In the genomic region with DNA sequence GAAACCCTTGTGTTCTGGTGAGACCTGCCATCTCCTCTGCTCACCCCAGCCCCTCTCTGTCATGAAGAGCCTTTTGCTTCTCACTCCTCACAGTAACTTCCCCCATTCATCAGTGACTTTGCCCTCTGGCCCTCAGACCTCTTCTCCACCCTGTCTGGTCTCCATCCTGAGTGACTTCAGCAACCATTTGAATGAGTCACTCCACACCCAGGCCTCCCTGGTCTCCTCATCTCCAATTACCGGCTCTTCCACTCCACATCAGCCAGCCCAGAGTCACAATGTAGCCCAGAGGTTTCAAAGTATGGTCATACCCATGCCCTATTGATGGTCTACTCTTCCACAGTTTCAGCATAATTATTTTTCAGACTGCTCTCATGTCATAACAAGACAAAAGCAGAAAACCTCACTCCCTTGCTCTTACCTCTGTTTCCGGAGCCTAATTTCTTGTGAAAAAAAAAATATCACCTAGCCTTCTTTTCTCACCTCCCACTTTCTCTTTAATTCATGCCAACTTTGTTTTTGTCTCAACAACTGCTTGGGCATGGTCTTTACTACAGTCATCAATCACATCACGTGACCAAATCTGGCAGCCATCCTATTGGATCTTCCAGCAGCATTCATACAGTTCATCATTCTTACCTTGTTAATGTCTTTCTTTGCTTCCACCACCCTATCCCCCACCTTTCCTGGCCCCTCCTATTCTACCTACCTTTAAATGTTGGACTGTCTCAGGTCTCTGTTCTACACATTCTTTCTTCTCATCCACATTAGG, we compare ENCODE assay signal across 8 cellular contexts. TPM values are rescaled to one million over a fixed set of nuclear protein-coding genes. Genes with fewer than 3 reads are reported as not detected.
DNase-seq lines count a peak whose midpoint lies in the region; ATAC-seq and TF ChIP-seq lines count a peak whose summit lies in the region.
"Had no signal": no experiment of that assay in that cellular context is flagged by ENCODE, and none has a peak within 500 bp of the region (broad histone marks: within the 10 kb centered on the region; RNA-seq: fewer than 3 reads in every experiment).

No MANE protein-coding gene starts in this region.

- H3K4me1 ChIP-seq in GM23248 (ENCODE audit: insufficient read depth) (peaks cover 100% of the 10 kb centered on the region), PC-9 (replicated peaks; ENCODE audit: insufficient read depth) (peaks cover 31% of the 10 kb centered on the region), psoas muscle (peaks cover 8% of the 10 kb centered on the region), transverse colon (no peaks in the 10 kb centered on the region)
- H3K4me1 ChIP-seq: suprapubic skin had no signal

- H3K79me2 ChIP-seq in GM23248 (ENCODE audit: insufficient read depth) (no peaks in the 10 kb centered on the region), PC-9 (ENCODE audit: low read depth) (no peaks in the 10 kb centered on the region)

- CTCF ChIA-PET in PC-9 (lab: Charles Lee), result no interaction called here

- H3F3A ChIP-seq in GM23248 (ENCODE audit: insufficient read depth), result peaks cover 95% of the 10 kb centered on the region
- peaks cover 1% of the 10 kb centered on the region; the same call in 1 of the 2 replicates for H3F3A ChIP-seq in PC-9 (ENCODE audit: insufficient read depth, low read depth)

- H3K27me3 ChIP-seq in GM23248 (replicated peaks; ENCODE audit: insufficient read depth) (no peaks in the 10 kb centered on the region), PC-9 (ENCODE audit: insufficient read depth, low read depth) (no peaks in the 10 kb centered on the region), psoas muscle (ENCODE audit: insufficient read depth in 3 of 3, low read length in 2 of 3) (no peaks in the 10 kb centered on the region), transverse colon (no peaks in the 10 kb centered on the region)
- H3K27me3 ChIP-seq: suprapubic skin had no signal

- H3K27ac ChIP-seq in GM23248 (peak overlapping the region; percentile 84), PC-9 (peak overlapping the region; percentile 28; the same call in 1 of the 2 replicates), epithelial cell of prostate (peak overlapping the region; percentile 79), psoas muscle (no peak overlapping the region), transverse colon (no peak overlapping the region)
- H3K27ac ChIP-seq: suprapubic skin had no signal

- H3K9me3 ChIP-seq in GM23248 (ENCODE audit: low read depth) (no peaks in the 10 kb centered on the region), PC-9 (ENCODE audit: insufficient read depth, low read depth) (peaks cover 14% of the 10 kb centered on the region), psoas muscle (no peaks in the 10 kb centered on the region), transverse colon (no peaks in the 10 kb centered on the region)
- H3K9me3 ChIP-seq: suprapubic skin had no signal

- no peaks in the 10 kb centered on the region for H3K36me3 ChIP-seq in GM23248 (ENCODE audit: low read depth)
- no peaks in the 10 kb centered on the region for H3K36me3 ChIP-seq in PC-9 (ENCODE audit: low read depth)
- H3K36me3 ChIP-seq in psoas muscle (ENCODE audit: insufficient read depth in 1 of 2, low read depth in 1 of 2), result no peaks in the 10 kb centered on the region
- no peaks in the 10 kb centered on the region for H3K36me3 ChIP-seq in transverse colon
- H3K36me3 ChIP-seq: suprapubic skin had no signal

- intact Hi-C loops in PC-9 (cut with micrococcal nuclease; ENCODE audit: unreplicated experiment) (loop anchor here (2.0 kb wide), 1 partner anchor 36 kb away; the partner anchor contains the start of gene NEK7), psoas muscle (cut with DNase I) (no loop called here), transverse colon (cut with DNase I; ENCODE audit: low total_unique reads) (no loop called here)

- TF ChIP-seq CTCF in PC-9 (conservative IDR thresholded peaks at IDR 0.05) (no peak), psoas muscle (IDR thresholded peaks at IDR 0.05) (no peak), transverse colon (IDR thresholded peaks at IDR 0.05) (no peak)

- peak overlapping the region; percentile 20; the same call in 1 of the 2 replicates for H3K9ac ChIP-seq in GM23248

- H2AFZ ChIP-seq in GM23248, result no peak overlapping the region; the same call in 1 of the 2 replicates
- H2AFZ ChIP-seq in PC-9, result 0 out of 2 replicates have a peak overlapping the region, but pooled peaks have one; percentile 31

- 63 to 64% methylated on average over 3 of the region's 3 CpGs for WGBS in GM23248 (ENCODE audit: low coverage in 1 of 2, low lambda C conversion rate in 2 of 2, missing lambda C conversion rate in 2 of 2), 2 experiments
- WGBS in psoas muscle, 3 donors, result 73 to 91% (median 84%) methylated on average over 3 of the region's 3 CpGs
- 90 to 92% methylated on average over 2 to 3 of the region's 3 CpGs for WGBS in transverse colon (ENCODE audit: low coverage in 1 of 2), 2 donors

- POLR2A ChIA-PET in PC-9 (lab: Charles Lee; ENCODE audit: unreplicated experiment), result no interaction called here

- H3K9me2 ChIP-seq in GM23248 (ENCODE audit: insufficient read depth), result no peaks in the 10 kb centered on the region
- no peaks in the 10 kb centered on the region for H3K9me2 ChIP-seq in PC-9 (ENCODE audit: insufficient read depth)

- H3K4me3 ChIP-seq in GM23248, result no peak overlapping the region
- H3K4me3 ChIP-seq in PC-9, result no peak overlapping the region
- H3K4me3 ChIP-seq in psoas muscle, result no peak overlapping the region
- H3K4me3 ChIP-seq in transverse colon, result no peak overlapping the region
- H3K4me3 ChIP-seq: suprapubic skin had no signal

- TF ChIP-seq EP300 in transverse colon (IDR thresholded peaks at IDR 0.05; ENCODE audit: low read depth), result no peak

- ATAC-seq in psoas muscle, result peak in 3 of 4 donors; percentile 63 to 75 (median 68)
- no peak for ATAC-seq in GM18502 (IDR thresholded peaks at IDR 0.05; ENCODE audit: poor library complexity, unreplicated experiment)

- H3K4me2 ChIP-seq in GM23248 (ENCODE audit: unreplicated experiment), result peak overlapping the region; percentile 32
- 0 out of 2 replicates have a peak overlapping the region, but pooled peaks have one; percentile 23 for H3K4me2 ChIP-seq in PC-9

- in situ Hi-C loops in GM23248 (cut with MboI), result no loop called here
- in situ Hi-C loops in transverse colon (cut with MboI; ENCODE audit: low pct_ligation_motif_present in 1 of 4, low pct_unique_long_range_greater_than_20kb in 1 of 4, low sequenced_read_pairs in 3 of 4), result no loop called here

- BruUV-seq in PC-9 (replicated peaks; lab: Mats Ljungman, UMichigan), result TSS peak; percentile 98

- no peaks in the 10 kb centered on the region for H4K20me1 ChIP-seq in GM23248 (ENCODE audit: insufficient read depth)
- no peaks in the 10 kb centered on the region for H4K20me1 ChIP-seq in PC-9 (ENCODE audit: insufficient read depth)

- DNase-seq in GM23248, result peak; percentile 88
- peak; percentile 63 for DNase-seq in PC-9
- peak; percentile 86 for DNase-seq in epithelial cell of prostate (ENCODE audit: low read depth, low spot score)
- no peak for DNase-seq in psoas muscle
- DNase-seq in KG1 (lab: John Stamatoyannopoulos, UW), result no peak
- no peak for DNase-seq in transverse colon

- TF ChIP-seq POLR2A in transverse colon (IDR thresholded peaks at IDR 0.05), result no peak

RNA-seq across cellular contexts. Expression of gene NEK7, which starts 35.6 kb away (rescaled TPM):
- total RNA-seq in GM23248 (2014; rRNA removed; shearing (Covaris generic)), result 1,026 and 1,186 TPM in 2 replicates
- polyA plus RNA-seq in GM23248 (2016; fragmentation: Nextera tagmentation; extraction: Ambion mirVana) (693 and 700 TPM in 2 replicates), psoas muscle (10 to 100 TPM; 10.1 to 70.5 (median 22.0) TPM)
- total RNA-seq in PC-9 (2021) (67.4 and 82.2 TPM in 2 replicates), psoas muscle (10 to 100 TPM; 51.7 to 88.2 (median 74.1) TPM), transverse colon (10 to 100 TPM; 40.4 to 71.0 (median 57.6) TPM)

Comparison
In these comparisons a context has a peak if more than half of its experiments do, and no peak if none do; other contexts are left out.
1. DNase-seq: peak in GM23248 (single experiment), PC-9 (2 of 2) and epithelial cell of prostate (single experiment); none in psoas muscle (0 of 2), KG1 (single experiment) and transverse colon (single experiment).
2. H3K27ac ChIP-seq: peak in GM23248 (single experiment), PC-9 (single experiment) and epithelial cell of prostate (single experiment); none in psoas muscle (single experiment) and transverse colon (0 of 4).
3. RNA of gene NEK7, which starts 35.6 kb away (total RNA-seq): 1,026 to 1,186 TPM in GM23248; 51.7 to 88.2 TPM in psoas muscle, 67.4 to 82.2 TPM in PC-9 and 40.4 to 71.0 TPM in transverse colon; every median in the first group is over 10 times any median in the second.